In genomic region chr14:76463105-76463504, GRCh38 we compare ENCODE assay signal across 6 cellular contexts.
"Had no signal": no experiment of that assay in that cellular context is flagged by ENCODE, and none has a peak within 500 bp of the region (broad histone marks: within the 10 kb centered on the region; RNA-seq: fewer than 3 reads in every experiment).

No MANE protein-coding gene starts in this region.

- H3K4me3 ChIP-seq: GM23248, K562 had no signal

- ATAC-seq: K562 had no signal

- H3K9me3 Mint-ChIP-seq: H9 had no signal

- H3K27ac ChIP-seq: GM23248 had no signal

- H2AFZ ChIP-seq: GM23248 had no signal

- H3K4me3 Mint-ChIP-seq: H9 had no signal

- DNase-seq: GM23248, GOT3, H9, HCEC 1CT, IMR-90 had no signal
